In genomic region chr6:158816803-158817202, GRCh38 we compare ENCODE assay signal across 8 cellular contexts. TPM values are rescaled to one million over a fixed set of nuclear protein-coding genes. Genes with fewer than 3 reads are reported as not detected.
DNase-seq lines count a peak whose midpoint lies in the region; ATAC-seq and TF ChIP-seq lines count a peak whose summit lies in the region.
"Not testable (repeated sequence)": the region's sequence is repeated elsewhere in the genome, so short reads cannot be mapped to it uniquely, and the experiment has no call there.

No MANE protein-coding gene starts in this region.

- not testable (repeated sequence) for H2BK5ac ChIP-seq in mesendoderm (ENCODE audit: low read length)

- H2BK15ac ChIP-seq in mesendoderm (replicated peaks; ENCODE audit: low read depth): not testable (repeated sequence)

- not testable (repeated sequence) for H3K18ac ChIP-seq in mesendoderm (ENCODE audit: low read length)

- peaks cover 78% of the 10 kb centered on the region for H3K79me2 ChIP-seq in DOHH2 (ENCODE audit: control insufficient read depth, low read length)
- peaks cover 62% of the 10 kb centered on the region for H3K79me2 ChIP-seq in mesendoderm (ENCODE audit: control insufficient read depth, insufficient read depth, low read length)

- H3K23ac ChIP-seq in mesendoderm (ENCODE audit: low read length): not testable (repeated sequence)

- H3K4me3 ChIP-seq in DOHH2 (ENCODE audit: low read length): peak overlapping the region; percentile 94
- H3K4me3 ChIP-seq in NT2/D1 (ENCODE audit: insufficient read length, low read depth): peak overlapping the region; percentile 88
- H3K4me3 ChIP-seq in cardiac fibroblast (replicated peaks in 1 of 2; ENCODE audit: low read depth in 2 of 2, low read length in 2 of 2): peak overlapping the region; percentile 75
- peak overlapping the region; percentile 87 for H3K4me3 ChIP-seq in mesendoderm (ENCODE audit: low read length)
- peak overlapping the region; percentile 96 for H3K4me3 ChIP-seq in rectal smooth muscle tissue (ENCODE audit: low read length)
- H3K4me3 ChIP-seq in upper lobe of right lung: peak overlapping the region; percentile 82

- WGBS in mesendoderm (ENCODE audit: extremely low coverage, insufficient coverage, low lambda C conversion rate): no CpG with 5 or more reads among the region's 7 CpGs

- peaks cover 55% of the 10 kb centered on the region for H3F3A ChIP-seq in DOHH2 (ENCODE audit: control insufficient read depth, insufficient read depth)

- H3K9me3 ChIP-seq in DOHH2 (ENCODE audit: control insufficient read depth, insufficient read depth, low read length); NT2/D1 (ENCODE audit: insufficient read depth, low read length); upper lobe of right lung: not testable (repeated sequence)

- not testable (repeated sequence) for ATAC-seq in foreskin keratinocyte, upper lobe of right lung

- H3K9ac ChIP-seq in NT2/D1 (ENCODE audit: insufficient read length, low read depth) (peak overlapping the region; percentile 91), mesendoderm (ENCODE audit: low read length) (peak overlapping the region; percentile 89)
- not testable (repeated sequence) for H3K9ac ChIP-seq in rectal smooth muscle tissue (ENCODE audit: low read length)

- H4K5ac ChIP-seq in mesendoderm (ENCODE audit: low read length): not testable (repeated sequence)

- intact Hi-C loops in upper lobe of right lung (cut with DNase I): not testable (repeated sequence)

- H3K4me2 ChIP-seq in DOHH2 (ENCODE audit: low read length) (peak overlapping the region; percentile 97), mesendoderm (ENCODE audit: low read length) (peak overlapping the region; percentile 13)

- H3K36me3 ChIP-seq in DOHH2 (ENCODE audit: control insufficient read depth, low read length): peaks cover 67% of the 10 kb centered on the region
- peaks cover 60% of the 10 kb centered on the region for H3K36me3 ChIP-seq in NT2/D1 (ENCODE audit: insufficient read depth, insufficient read length, low read length)
- not testable (repeated sequence) for H3K36me3 ChIP-seq in mesendoderm (ENCODE audit: control insufficient read depth, insufficient read depth, low read length); rectal smooth muscle tissue (ENCODE audit: control insufficient read depth, insufficient read depth, low read length); upper lobe of right lung

- not testable (repeated sequence) for H4K8ac ChIP-seq in mesendoderm (ENCODE audit: low read depth, low read length)

- H3K4ac ChIP-seq in mesendoderm (ENCODE audit: low read depth, low read length): not testable (repeated sequence)

- H3K27me3 ChIP-seq in DOHH2 (ENCODE audit: control insufficient read depth, low read length); NT2/D1 (ENCODE audit: insufficient read depth, insufficient read length); foreskin keratinocyte; mesendoderm (ENCODE audit: insufficient read depth, low read length, poor library complexity); rectal smooth muscle tissue (ENCODE audit: control insufficient read depth, insufficient read depth, low read length); upper lobe of right lung: not testable (repeated sequence)

- H2BK120ac ChIP-seq in mesendoderm (ENCODE audit: low read depth, low read length): not testable (repeated sequence)

- not testable (repeated sequence) for H3K9me2 ChIP-seq in DOHH2 (replicated peaks; ENCODE audit: control insufficient read depth, low read length)

- H2AK5ac ChIP-seq in mesendoderm (ENCODE audit: low read length): not testable (repeated sequence)

- not testable (repeated sequence) for DNase-seq in NT2/D1 (ENCODE audit: low read depth, low spot score); cardiac fibroblast (ENCODE audit: low read depth in 2 of 2); foreskin keratinocyte; mesendoderm; upper lobe of right lung
- DNase-seq in activated CD8-positive, alpha-beta memory T cell treated with anti-CD3 and anti-CD28 coated beads for 24 hours: peak; percentile 56

- peaks cover 17% of the 10 kb centered on the region for H3K79me1 ChIP-seq in mesendoderm (ENCODE audit: low read length)

- peaks cover 41% of the 10 kb centered on the region for H4K20me1 ChIP-seq in DOHH2 (ENCODE audit: control insufficient read depth, insufficient read depth, low read depth, low read length)

- not testable (repeated sequence) for TF ChIP-seq CTCF in DOHH2 (IDR thresholded peaks at IDR 0.05; ENCODE audit: low read depth, low read length, poor library complexity, severe bottlenecking); cardiac fibroblast (IDR thresholded peaks at IDR 0.05; ENCODE audit: low read depth, low read length); foreskin keratinocyte (conservative IDR thresholded peaks at IDR 0.05); upper lobe of right lung (IDR thresholded peaks at IDR 0.05)

- H3K56ac ChIP-seq in mesendoderm (ENCODE audit: low read length): peak overlapping the region; percentile 89

- H3K4me1 ChIP-seq in DOHH2 (ENCODE audit: control insufficient read depth, low read length) (peaks cover 52% of the 10 kb centered on the region), NT2/D1 (ENCODE audit: insufficient read depth, insufficient read length) (peaks cover 13% of the 10 kb centered on the region), foreskin keratinocyte (peaks cover 28% of the 10 kb centered on the region), mesendoderm (ENCODE audit: control insufficient read depth, low read depth, low read length) (peaks cover 11% of the 10 kb centered on the region), upper lobe of right lung (peaks cover 44% of the 10 kb centered on the region)
- H3K4me1 ChIP-seq in rectal smooth muscle tissue (ENCODE audit: control insufficient read depth, insufficient read depth, low read length): not testable (repeated sequence)

- H3K27ac ChIP-seq in DOHH2 (ENCODE audit: low read depth, low read length): peak overlapping the region; percentile 99
- peak overlapping the region; percentile 85 for H3K27ac ChIP-seq in foreskin keratinocyte
- H3K27ac ChIP-seq in mesendoderm (ENCODE audit: low read depth, low read length): not testable (repeated sequence)
- peak overlapping the region; percentile 88 for H3K27ac ChIP-seq in rectal smooth muscle tissue (ENCODE audit: low read depth, low read length)
- peak overlapping the region; percentile 96 for H3K27ac ChIP-seq in upper lobe of right lung

RNA-seq across cellular contexts. Expression of gene EZR, which starts 2.4 kb away (rescaled TPM):
- total RNA-seq in foreskin keratinocyte (169 and 218 TPM in 2 replicates), upper lobe of right lung (260 TPM)
- 100 and 126 TPM in 2 replicates for polyA plus RNA-seq in foreskin keratinocyte
- 145 TPM for polyA plus RNA-seq in mesendoderm (2013, experiment 1 of 2)
- polyA plus RNA-seq in mesendoderm (2013, experiment 2 of 2): 153 TPM
